In the genomic region with DNA sequence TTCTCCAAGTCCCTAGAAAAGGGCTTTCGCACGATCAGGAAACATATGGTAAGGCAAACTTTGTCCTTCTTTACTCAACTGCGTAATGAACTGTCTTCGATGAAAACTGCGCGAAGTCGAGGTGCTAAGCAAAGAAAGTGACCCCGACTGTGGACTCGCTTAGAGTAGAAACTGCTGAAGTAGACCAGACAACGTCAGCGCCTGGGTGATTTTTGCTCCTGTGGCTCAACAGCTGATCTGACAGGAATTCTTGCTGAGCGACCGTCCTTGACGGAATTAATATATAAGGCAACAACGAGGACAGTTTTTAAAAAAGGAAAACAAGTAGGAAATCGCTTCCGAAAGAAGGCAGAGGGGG, we compare ENCODE assay signal across 8 cellular contexts. TPM values are rescaled to one million over a fixed set of nuclear protein-coding genes. Genes with fewer than 3 reads are reported as not detected.
A peak's percentile ranks its signal among the peaks of the same experiment; 100 is the strongest.
DNase-seq lines count a peak whose midpoint lies in the region; ATAC-seq, FAIRE-seq and TF ChIP-seq lines count a peak whose summit lies in the region.

No MANE protein-coding gene starts in this region.

- no peak overlapping the region for H3K23ac ChIP-seq in H9 (ENCODE audit: insufficient read length, low read depth, low read length)

- no peaks in the 10 kb centered on the region for H4K20me1 ChIP-seq in H9 (ENCODE audit: control insufficient read depth, insufficient read depth, insufficient read length)

- no peaks in the 10 kb centered on the region for H3K27me3 Mint-ChIP-seq in CD14-positive monocyte (ENCODE audit: low read depth in 3 of 3)
- no peaks in the 10 kb centered on the region for H3K27me3 Mint-ChIP-seq in H9 (ENCODE audit: low read depth)

- peaks cover 15 to 20% of the 10 kb centered on the region in 2 donors for H3K36me3 Mint-ChIP-seq in CD14-positive monocyte
- peaks cover 0 to 27% (median 23%) of the 10 kb centered on the region in 3 experiments; a peak in 5 of 7 replicates for H3K36me3 Mint-ChIP-seq in H9 (ENCODE audit: insufficient read depth in 1 of 3, low read depth in 3 of 3)

- ATAC-seq in stimulated activated naive CD8-positive, alpha-beta T cell treated with anti-CD3 and anti-CD28 coated beads, Interleukin-15, Interleukin-2, amounts not matched to agents 100 U/mL and 50 U/mL, for 24 hours, result no peak

- H3K9me3 ChIP-seq in H9 (ENCODE audit: control insufficient read depth, low read depth, low read length), result no peaks in the 10 kb centered on the region

- H3K56ac ChIP-seq in H9 (ENCODE audit: insufficient read length, low read depth, low read length), result no peak overlapping the region

- no peaks in the 10 kb centered on the region for H3K4me1 ChIP-seq in H9 (ENCODE audit: insufficient read depth, low read length)

- no peak for FAIRE-seq in GM12892 (lab: Jason Lieb, UNC)

- no peak overlapping the region for H2BK120ac ChIP-seq in H9 (ENCODE audit: low read depth, low read length, poor library complexity, severe bottlenecking)

- H3K9me3 Mint-ChIP-seq in CD14-positive monocyte (peaks cover 0 to 4% (median 0%) of the 10 kb centered on the region in 7 donors), H9 (no peaks in the 10 kb centered on the region)

- peak overlapping the region; percentile 67 for H3K9ac ChIP-seq in H9 (ENCODE audit: extremely low read depth, insufficient read length, low read length)

- intact Hi-C loops in CD14-positive monocyte (cut with micrococcal nuclease), result loop anchor here in 1 of 2 donors (5.0 kb wide), 2 partner anchors 34 to 36 kb away; partner anchors contain the start of gene LACTB

- peak overlapping the region; percentile 26 for H3K27ac ChIP-seq in H9 (ENCODE audit: insufficient read length, low read depth, low read length)

- no peak overlapping the region for H2AFZ ChIP-seq in H9 (ENCODE audit: low read length)

- in situ Hi-C loops in SK-MEL-5 (cut with HindIII; ENCODE audit: low pct_unique_long_range_greater_than_20kb, low sequenced_read_pairs), result no loop called here

- TF ChIP-seq POLR2A in GM12892 (IDR thresholded peaks at IDR 0.05; ENCODE audit: low read depth, low read length), result no peak

- no peak overlapping the region for H2BK15ac ChIP-seq in H9 (ENCODE audit: low read depth, low read length)

- WGBS in H9 (ENCODE audit: extremely low coverage, insufficient read length, low lambda C conversion rate), result no CpG with 5 or more reads among the region's 17 CpGs

- peak overlapping the region; percentile 99 to 100 for H3K4me3 Mint-ChIP-seq in CD14-positive monocyte
- H3K4me3 Mint-ChIP-seq in H9, result peak overlapping the region; percentile 96 to 98

- H3K23me2 ChIP-seq in H9 (ENCODE audit: insufficient read length, low read depth, low read length, poor library complexity, severe bottlenecking), result peaks cover 5% of the 10 kb centered on the region

- H2BK20ac ChIP-seq in H9 (ENCODE audit: low read depth, low read length, poor library complexity, severe bottlenecking), result no peak overlapping the region

- H3K14ac ChIP-seq in H9 (ENCODE audit: insufficient read depth, low read length), result no peak overlapping the region

- no peaks in the 10 kb centered on the region for H3K79me2 ChIP-seq in H9 (ENCODE audit: insufficient read depth, low read length)

- no peak overlapping the region for H3K4ac ChIP-seq in H9 (ENCODE audit: low read depth, low read length)

- peaks cover 21% of the 10 kb centered on the region for H3K4me1 Mint-ChIP-seq in CD14-positive monocyte
- peaks cover 8 to 12% of the 10 kb centered on the region in 2 experiments for H3K4me1 Mint-ChIP-seq in H9

- TF ChIP-seq CTCF in CD14-positive monocyte (IDR thresholded peaks at IDR 0.05) (no peak), H9 (conservative IDR thresholded peaks at IDR 0.05) (no peak)

- H3T11ph ChIP-seq in H9 (ENCODE audit: low read length), result no peak overlapping the region

- peak overlapping the region; percentile 96 to 99 (median 99) for H3K27ac Mint-ChIP-seq in CD14-positive monocyte
- peak overlapping the region; percentile 83 to 98 (median 96); a peak in 6 of 7 replicates for H3K27ac Mint-ChIP-seq in H9

- peak overlapping the region; percentile 95 for H3K4me2 ChIP-seq in H9 (ENCODE audit: insufficient read depth, insufficient read length, low read length)

- H2AK5ac ChIP-seq in H9 (ENCODE audit: insufficient read length, low read length), result no peak overlapping the region

- H2BK5ac ChIP-seq in H9 (ENCODE audit: insufficient read length, low read length), result no peak overlapping the region

- no peaks in the 10 kb centered on the region for H3K79me1 ChIP-seq in H9 (ENCODE audit: insufficient read depth, low read depth, low read length, poor library complexity, severe bottlenecking)

- H4K8ac ChIP-seq in H9 (replicated peaks; ENCODE audit: insufficient read length, low read depth, low read length), result no peak overlapping the region

- no peak for DNase-seq in CD14-positive monocyte (ENCODE audit: low spot score)
- DNase-seq in H9, result no peak
- DNase-seq in SK-MEL-5 (ENCODE audit: low read depth, low spot score), result peak; percentile 42
- DNase-seq in dedifferentiated amniotic fluid mesenchymal stem cell (ENCODE audit: extremely low spot score), result peak; percentile 21
- peak; percentile 79 for DNase-seq in left kidney (ENCODE audit: low read depth, low spot score)
- peak; percentile 25 for DNase-seq in stimulated activated naive CD8-positive, alpha-beta T cell treated with anti-CD3 and anti-CD28 coated beads, Interleukin-15, Interleukin-2, amounts not matched to agents 100 U/mL and 50 U/mL, for 24 hours
- DNase-seq in GM12892 (ENCODE audit: insufficient read length), result no peak
- no peak for DNase-seq in NCI-H187 (lab: John Stamatoyannopoulos, UW)

- H4K5ac ChIP-seq in H9 (ENCODE audit: insufficient read length, low read depth, low read length), result no peak overlapping the region

- no peak overlapping the region for H4K91ac ChIP-seq in H9 (ENCODE audit: insufficient read length, low read depth, low read length)

- no peak overlapping the region for H3K18ac ChIP-seq in H9 (ENCODE audit: insufficient read length, low read depth, low read length)

- H3K27me3 ChIP-seq in H9 (ENCODE audit: insufficient read depth, low read length), result no peaks in the 10 kb centered on the region

- no peak overlapping the region for H2BK12ac ChIP-seq in H9 (ENCODE audit: insufficient read length, low read depth, low read length)

RNA-seq across cellular contexts. Expression of gene RPS27L, which starts 0.6 kb away (rescaled TPM):
- 100 to 1,000 TPM; 178 to 196 TPM for polyA plus RNA-seq in CD14-positive monocyte
- total RNA-seq in H9 (2021), result 180 and 194 TPM in 2 replicates
- total RNA-seq in SK-MEL-5 (2014; rRNA removed; shearing (Covaris generic)), result 362 and 373 TPM in 2 replicates
- 105 and 158 TPM in 2 replicates for polyA plus RNA-seq in SK-MEL-5 (2015; cell fraction: cytosol; rRNA removed)
- polyA plus RNA-seq in SK-MEL-5 (2015; cell fraction: nucleus; rRNA removed), result 53.0 and 86.8 TPM in 2 replicates
- 409 TPM for polyA plus RNA-seq in GM12892 (2012; ENCODE audit: missing spikeins)

RNA-seq across cellular contexts. Expression of gene RAB8B, which starts 32.7 kb away (rescaled TPM):
- polyA plus RNA-seq in CD14-positive monocyte, result 10 to 100 TPM; 58.9 to 77.3 TPM
- total RNA-seq in H9 (2021), result 32.2 and 33.8 TPM in 2 replicates
- total RNA-seq in SK-MEL-5 (2014; rRNA removed; shearing (Covaris generic)), result 26.2 and 28.6 TPM in 2 replicates
- polyA plus RNA-seq in SK-MEL-5 (2015; cell fraction: cytosol; rRNA removed), result 11.7 and 17.3 TPM in 2 replicates
- polyA plus RNA-seq in SK-MEL-5 (2015; cell fraction: nucleus; rRNA removed), result 13.3 and 18.6 TPM in 2 replicates
- polyA plus RNA-seq in GM12892 (2012; ENCODE audit: missing spikeins), result 73.7 TPM

RNA-seq across cellular contexts. Expression of gene LACTB, which starts 35.0 kb away (rescaled TPM):
- polyA plus RNA-seq in CD14-positive monocyte, result 10 to 100 TPM; 40.4 to 59.3 TPM
- total RNA-seq in H9 (2021), result 10.3 and 10.6 TPM in 2 replicates
- total RNA-seq in SK-MEL-5 (2014; rRNA removed; shearing (Covaris generic)), result 13.7 and 16.4 TPM in 2 replicates
- 10.0 and 12.5 TPM in 2 replicates for polyA plus RNA-seq in SK-MEL-5 (2015; cell fraction: cytosol; rRNA removed)
- 9.2 and 11.3 TPM in 2 replicates for polyA plus RNA-seq in SK-MEL-5 (2015; cell fraction: nucleus; rRNA removed)
- 28.7 TPM for polyA plus RNA-seq in GM12892 (2012; ENCODE audit: missing spikeins)

Comparison
In these comparisons a context has a peak if more than half of its experiments do, and no peak if none do; other contexts are left out.
1. DNase-seq: peak in SK-MEL-5 (single experiment), dedifferentiated amniotic fluid mesenchymal stem cell (single experiment), left kidney (single experiment) and stimulated activated naive CD8-positive, alpha-beta T cell treated with anti-CD3 and anti-CD28 coated beads, Interleukin-15, Interleukin-2, amounts not matched to agents 100 U/mL and 50 U/mL, for 24 hours (single experiment); none in CD14-positive monocyte (single experiment), H9 (single experiment), GM12892 (single experiment) and NCI-H187 (0 of 2).